In genomic region chr2:31784868-31785267, GRCh38 we compare ENCODE assay signal across 32 cellular contexts.
"Had no signal": no experiment of that assay in that cellular context is flagged by ENCODE, and none has a peak within 500 bp of the region (broad histone marks: within the 10 kb centered on the region; RNA-seq: fewer than 3 reads in every experiment).

No MANE protein-coding gene starts in this region.

- FAIRE-seq: colon had no signal

- ATAC-seq: activated CD4-positive, CD25-positive, alpha-beta regulatory T cell treated with anti-CD3 and anti-CD28 coated beads, Interleukin-2, amount 50 U/mL, for 24 hours; activated CD8-positive, alpha-beta T cell treated with anti-CD3 and anti-CD28 coated beads for 36 hours; activated naive CD8-positive, alpha-beta T cell treated with anti-CD3 and anti-CD28 coated beads, Interleukin-2, amount 50 U/mL, for 24 hours; body of pancreas; effector memory CD8-positive, alpha-beta T cell; foreskin keratinocyte; gastrocnemius medialis; heart left ventricle; T-helper 17 cell; WTC11 had no signal

- H3K27ac ChIP-seq: adrenal gland, body of pancreas, esophagus muscularis mucosa, foreskin keratinocyte, gastrocnemius medialis, heart left ventricle, VCaP had no signal

- H3K4me3 ChIP-seq: adrenal gland, body of pancreas, esophagus muscularis mucosa, gastrocnemius medialis, heart left ventricle had no signal

- H3K36me3 ChIP-seq: adrenal gland, esophagus muscularis mucosa, gastrocnemius medialis, heart left ventricle had no signal

- DNase-seq: activated CD4-positive, alpha-beta T cell treated with anti-CD3 and anti-CD28 coated beads for 48 hours; activated CD4-positive, alpha-beta T cell treated with anti-CD3 and anti-CD28 coated beads, Interleukin-2, amount 50 U/mL, for 1 hour; activated CD4-positive, alpha-beta T cell treated with anti-CD3 and anti-CD28 coated beads, Interleukin-2, amount 50 U/mL, for 48 hours; activated CD8-positive, alpha-beta memory T cell treated with anti-CD3 and anti-CD28 coated beads for 24 hours; activated CD8-positive, alpha-beta T cell treated with anti-CD3 and anti-CD28 coated beads for 36 hours; activated effector memory CD4-positive, alpha-beta T cell treated with anti-CD3 and anti-CD28 coated beads, Interleukin-2, amount 50 U/mL, for 16 hours; activated naive CD4-positive, alpha-beta T cell treated with anti-CD3 and anti-CD28 coated beads for 36 hours; activated naive CD8-positive, alpha-beta T cell treated with anti-CD3 and anti-CD28 coated beads for 36 hours; activated naive CD8-positive, alpha-beta T cell treated with anti-CD3 and anti-CD28 coated beads, Interleukin-2, amount 50 U/mL, for 24 hours; activated T-cell treated with anti-CD3 and anti-CD28 coated beads, Interleukin-2, amount 50 U/mL, for 48 hours; adrenal gland; amygdala; aorta; body of pancreas; caudate nucleus; cortex of kidney; dermis blood vessel endothelial cell; effector CD4-positive, alpha-beta T cell; effector memory CD8-positive, alpha-beta T cell; erythroblast; foreskin keratinocyte; gastrocnemius medialis; glutamatergic neuron; heart left ventricle; T-helper 1 cell; T-helper 17 cell; T1000 had no signal

- H3K4me1 ChIP-seq: adrenal gland, body of pancreas, esophagus muscularis mucosa, foreskin keratinocyte, gastrocnemius medialis, heart left ventricle had no signal

- H3K27me3 ChIP-seq: adrenal gland, body of pancreas, esophagus muscularis mucosa, gastrocnemius medialis, heart left ventricle had no signal

- H3K9me3 ChIP-seq: adrenal gland, body of pancreas, esophagus muscularis mucosa, gastrocnemius medialis had no signal
